13 cellular contexts compared by ENCODE assay signal in the genomic region with DNA sequence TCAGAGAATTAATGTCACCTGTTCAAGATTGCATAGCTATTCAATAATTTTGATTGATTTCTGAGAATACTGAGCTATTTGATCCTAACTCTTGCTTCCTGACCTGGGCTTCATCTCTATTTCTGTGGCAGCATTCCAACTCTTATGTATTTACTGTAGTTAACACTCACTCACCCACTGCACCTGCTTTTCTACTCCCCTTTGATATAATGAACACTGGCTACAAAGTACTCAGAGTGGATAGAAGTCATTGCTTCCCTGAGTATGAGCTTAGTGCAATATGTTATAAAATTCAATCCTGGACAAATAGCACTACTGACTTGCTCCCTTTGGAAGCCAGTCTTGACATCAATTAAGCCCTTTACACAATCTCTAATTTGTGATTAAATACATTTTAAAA.
DNase-seq lines count a peak whose midpoint lies in the region; ATAC-seq lines count a peak whose summit lies in the region.
"Had no signal": no experiment of that assay in that cellular context is flagged by ENCODE, and none has a peak within 500 bp of the region (broad histone marks: within the 10 kb centered on the region; RNA-seq: fewer than 3 reads in every experiment).

No MANE protein-coding gene starts in this region.

- peak; percentile 23 for DNase-seq in NCI-H510A treated with DMSO at 0.1 percent for 48 hours (lab: John Stamatoyannopoulos, UW)
- no peak for DNase-seq in NCI-H510A (lab: John Stamatoyannopoulos, UW)
- DNase-seq in NCI-H2029 treated with DMSO at 0.1 percent for 48 hours (lab: John Stamatoyannopoulos, UW) = peak; percentile 89
- DNase-seq in NCI-H748 (lab: John Stamatoyannopoulos, UW; ENCODE audit: unreplicated experiment) = peak; percentile 81
- DNase-seq in HK-2 (ENCODE audit: unreplicated experiment) = no peak
- DNase-seq in retina = no peak
- DNase-seq: DMS 273 treated with DMSO at 0.1 percent for 48 hours, NCI-H1436, NCI-H2227 treated with DMSO at 0.1 percent for 48 hours, Right ventricle myocardium superior, T-cell, T-helper 9 cell had no signal

- ATAC-seq in HG03457 (IDR thresholded peaks at IDR 0.05; ENCODE audit: unreplicated experiment) = no peak
- ATAC-seq: T-cell had no signal

Comparison
In these comparisons a context has a peak if more than half of its experiments do, and no peak if none do; other contexts are left out.
1. DNase-seq: peak in NCI-H510A treated with DMSO at 0.1 percent for 48 hours (single experiment), NCI-H2029 treated with DMSO at 0.1 percent for 48 hours (single experiment) and NCI-H748 (single experiment); none in NCI-H510A (single experiment), HK-2 (single experiment) and retina (single experiment).